Comparison of ENCODE assay signal across 8 cellular contexts in the genomic region with DNA sequence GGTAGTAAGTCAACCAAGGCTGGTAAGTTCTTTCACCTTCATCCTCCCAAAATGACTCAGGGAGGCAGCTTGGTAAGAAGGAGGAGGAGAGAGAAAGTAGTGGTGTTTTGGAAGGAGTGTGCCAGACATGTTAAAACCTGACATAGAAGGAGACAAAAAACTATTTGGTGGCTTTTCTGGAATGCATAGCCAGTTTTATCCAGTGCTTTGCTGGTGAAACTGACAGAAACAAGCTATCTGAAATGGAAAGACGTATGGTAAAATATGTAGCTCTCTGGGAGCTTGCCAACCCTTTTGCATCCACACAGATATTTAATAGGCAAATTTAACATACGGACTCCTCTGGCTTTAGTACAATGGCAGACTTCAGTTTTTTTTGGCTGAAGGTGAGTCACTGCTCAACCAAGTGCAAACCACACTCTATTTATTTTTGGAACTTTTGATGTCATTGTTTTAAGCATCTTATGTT. TPM values are rescaled to one million over a fixed set of nuclear protein-coding genes. Genes with fewer than 3 reads are reported as not detected.
DNase-seq lines count a peak whose midpoint lies in the region; ATAC-seq, FAIRE-seq and TF ChIP-seq lines count a peak whose summit lies in the region.

No MANE protein-coding gene starts in this region.

- H3K36me3 Mint-ChIP-seq in activated naive CD4-positive, alpha-beta T cell treated with anti-CD3 and anti-CD28 coated beads, Interleukin-2, amount 50 U/mL, for 24 hours, result peaks cover 28% of the 10 kb centered on the region

- H3K4me2 ChIP-seq in OCI-LY7 (ENCODE audit: low read length), result peak overlapping the region; percentile 91

- peak overlapping the region; percentile 3 for H3K4me3 Mint-ChIP-seq in activated naive CD4-positive, alpha-beta T cell treated with anti-CD3 and anti-CD28 coated beads, Interleukin-2, amount 50 U/mL, for 24 hours

- DNase-seq in activated naive CD4-positive, alpha-beta T cell (lab: John Stamatoyannopoulos, UW), result no peak
- DNase-seq in OCI-LY7 (ENCODE audit: low spot score), result peak; percentile 78
- peak; percentile 56 for DNase-seq in fibroblast of villous mesenchyme (ENCODE audit: low read depth)
- no peak for DNase-seq in NK-92 treated with Interleukin-12 subunit alpha and Interleukin-12 subunit beta, amount 100 ng/mL, for 24 hours (lab: John Stamatoyannopoulos, UW)
- no peak for DNase-seq in sigmoid colon
- DNase-seq in D721Med (ENCODE audit: insufficient read length, low spot score), result no peak

- H3K27ac Mint-ChIP-seq in activated naive CD4-positive, alpha-beta T cell treated with anti-CD3 and anti-CD28 coated beads, Interleukin-2, amount 50 U/mL, for 24 hours, result peak overlapping the region; percentile 85

- peaks cover 50% of the 10 kb centered on the region for H3K4me1 Mint-ChIP-seq in activated naive CD4-positive, alpha-beta T cell treated with anti-CD3 and anti-CD28 coated beads, Interleukin-2, amount 50 U/mL, for 24 hours

- WGBS in sigmoid colon, 2 donors, result 47 to 78% methylated on average over 2 of the region's 2 CpGs

- H3K4me3 ChIP-seq in OCI-LY7 (ENCODE audit: low read depth, low read length, poor library complexity, severe bottlenecking) (peak overlapping the region; percentile 56), fibroblast of villous mesenchyme (ENCODE audit: low read depth, low read length) (no peak overlapping the region), sigmoid colon (no peak overlapping the region)

- H3K27me3 Mint-ChIP-seq in activated naive CD4-positive, alpha-beta T cell treated with anti-CD3 and anti-CD28 coated beads, Interleukin-2, amount 50 U/mL, for 24 hours, result no peaks in the 10 kb centered on the region

- intact Hi-C loops in OCI-LY7 (cut with micrococcal nuclease; ENCODE audit: unreplicated experiment) (loop anchor here (10.0 kb wide), 1 partner anchor 171 kb away; no protein-coding TSS in a partner anchor), sigmoid colon (cut with DNase I) (no loop called here)

- H3K4me1 ChIP-seq in OCI-LY7 (ENCODE audit: insufficient read depth, low read length, poor library complexity, severe bottlenecking), result peaks cover 84% of the 10 kb centered on the region
- no peaks in the 10 kb centered on the region for H3K4me1 ChIP-seq in sigmoid colon

- H3K9me3 ChIP-seq in OCI-LY7 (ENCODE audit: low read length), result no peaks in the 10 kb centered on the region
- H3K9me3 ChIP-seq in sigmoid colon, result no peaks in the 10 kb centered on the region

- no peak for TF ChIP-seq POLR2A in sigmoid colon (IDR thresholded peaks at IDR 0.05)

- no peaks in the 10 kb centered on the region for H3K9me3 Mint-ChIP-seq in activated naive CD4-positive, alpha-beta T cell treated with anti-CD3 and anti-CD28 coated beads, Interleukin-2, amount 50 U/mL, for 24 hours

- no peak for FAIRE-seq in D721Med (lab: Jason Lieb, UNC)

- H4K20me1 ChIP-seq in OCI-LY7 (ENCODE audit: insufficient read depth, low read length), result no peaks in the 10 kb centered on the region

- TF ChIP-seq CTCF in OCI-LY7 (conservative IDR thresholded peaks at IDR 0.05; ENCODE audit: low read length) (no peak), fibroblast of villous mesenchyme (IDR thresholded peaks at IDR 0.05; ENCODE audit: insufficient read depth, low read depth, low read length) (no peak), sigmoid colon (IDR thresholded peaks at IDR 0.05) (no peak), D721Med (IDR thresholded peaks at IDR 0.05; ENCODE audit: insufficient read depth, missing control alignments) (no peak)

- peaks cover 19% of the 10 kb centered on the region; the same call in 1 of the 2 replicates for H3K79me2 ChIP-seq in OCI-LY7 (ENCODE audit: insufficient read depth, low read depth, low read length)

- BruUV-seq in OCI-LY7 (replicated peaks; lab: Mats Ljungman, UMichigan), result no TSS peak

- CTCF ChIA-PET in OCI-LY7 (lab: Charles Lee; ENCODE audit: unreplicated experiment), result interaction anchor here (0.9 kb wide), 1 partner anchor 170 kb away, joined by 3 read pairs; no protein-coding TSS in a partner anchor

- no peak overlapping the region for H2AFZ ChIP-seq in OCI-LY7 (ENCODE audit: low read length)

- H3K9me2 ChIP-seq in OCI-LY7 (ENCODE audit: insufficient read depth, low read length), result no peaks in the 10 kb centered on the region

- no peaks in the 10 kb centered on the region for H3K27me3 ChIP-seq in sigmoid colon

- no peak for TF ChIP-seq EP300 in sigmoid colon (IDR thresholded peaks at IDR 0.05)

- ATAC-seq in HG02884 (IDR thresholded peaks at IDR 0.05; ENCODE audit: unreplicated experiment), result peak; percentile 85

- H3K36me3 ChIP-seq in OCI-LY7 (ENCODE audit: insufficient read depth, low read length) (peaks cover 88% of the 10 kb centered on the region), sigmoid colon (peaks cover 0 to 62% (median 22%) of the 10 kb centered on the region in 4 donors)

- POLR2A ChIA-PET in OCI-LY7 (lab: Charles Lee), result interaction anchor here (0.6 to 1.8 kb wide), 6 partner anchors 9 to 81 kb away, joined by 3 to 9 read pairs (median 4); partner anchors contain the start of gene CNTRL

- H3K27ac ChIP-seq in OCI-LY7 (ENCODE audit: low read depth, low read length, poor library complexity, severe bottlenecking) (peak overlapping the region; percentile 95), sigmoid colon (peak overlapping the region in 1 of 4 donors; percentile 53)

RNA-seq across cellular contexts. Expression of gene RAB14, which starts 45.4 kb away (rescaled TPM):
- 8.1 and 8.6 TPM in 2 replicates for total RNA-seq in OCI-LY7 (2014; rRNA removed; shearing (Covaris generic))
- total RNA-seq in OCI-LY7 (2022), result 37.1 and 37.2 TPM in 2 replicates
- total RNA-seq in fibroblast of villous mesenchyme, result 22.2 and 36.3 TPM in 2 replicates
- total RNA-seq in sigmoid colon, result 10 to 100 TPM; 28.2 to 33.2 (median 30.4) TPM
- 10 to 100 TPM; 42.6 to 61.7 (median 42.9) TPM for polyA plus RNA-seq in sigmoid colon

Comparison
In these comparisons a context has a peak if more than half of its experiments do, and no peak if none do; other contexts are left out.
1. DNase-seq: peak in OCI-LY7 (single experiment) and fibroblast of villous mesenchyme (single experiment); none in activated naive CD4-positive, alpha-beta T cell (0 of 4), NK-92 treated with Interleukin-12 subunit alpha and Interleukin-12 subunit beta, amount 100 ng/mL, for 24 hours (single experiment), sigmoid colon (single experiment) and D721Med (single experiment).